ENCODE assay signal across 8 cellular contexts in genomic region chr3:105365536-105366301, GRCh38. TPM values are rescaled to one million over a fixed set of nuclear protein-coding genes. Genes with fewer than 3 reads are reported as not detected.
A peak's percentile ranks its signal among the peaks of the same experiment; 100 is the strongest.
DNase-seq lines count a peak whose midpoint lies in the region; ATAC-seq and TF ChIP-seq lines count a peak whose summit lies in the region.

No MANE protein-coding gene starts in this region.

- peak overlapping the region; percentile 91 for H3K4me3 Mint-ChIP-seq in stimulated activated naive CD8-positive, alpha-beta T cell treated with anti-CD3 and anti-CD28 coated beads, Interleukin-15, Interleukin-2, amounts not matched to agents 100 ng/mL and 50 ng/mL, for 24 hours

- H3K4me1 ChIP-seq in endocrine pancreas (ENCODE audit: control insufficient read depth, insufficient read depth, low read length): peaks cover 6% of the 10 kb centered on the region
- H3K4me1 ChIP-seq in mucosa of rectum (ENCODE audit: control insufficient read depth in 2 of 2, insufficient read depth in 2 of 2, low read length in 2 of 2): peaks cover 22 to 25% of the 10 kb centered on the region in 2 donors
- H3K4me1 ChIP-seq in vagina: peaks cover 39% of the 10 kb centered on the region

- no peak for TF ChIP-seq CTCF in vagina (IDR thresholded peaks at IDR 0.05)

- peaks cover 51% of the 10 kb centered on the region for H3K4me1 Mint-ChIP-seq in stimulated activated naive CD8-positive, alpha-beta T cell treated with anti-CD3 and anti-CD28 coated beads, Interleukin-15, Interleukin-2, amounts not matched to agents 100 ng/mL and 50 ng/mL, for 24 hours (ENCODE audit: low read depth)

- no peak overlapping the region for H3K27ac ChIP-seq in mucosa of rectum (ENCODE audit: low read depth in 2 of 2, low read length in 2 of 2)
- H3K27ac ChIP-seq in vagina: peak overlapping the region; percentile 35

- no peaks in the 10 kb centered on the region for H3K36me3 Mint-ChIP-seq in stimulated activated naive CD8-positive, alpha-beta T cell treated with anti-CD3 and anti-CD28 coated beads, Interleukin-15, Interleukin-2, amounts not matched to agents 100 ng/mL and 50 ng/mL, for 24 hours (ENCODE audit: low read depth)

- no peak for ATAC-seq in stimulated activated naive CD8-positive, alpha-beta T cell treated with anti-CD3 and anti-CD28 coated beads, Interleukin-15, Interleukin-2, amounts not matched to agents 100 U/mL and 50 U/mL, for 24 hours
- no peak for ATAC-seq in GM18517 (IDR thresholded peaks at IDR 0.05; ENCODE audit: unreplicated experiment)

- DNase-seq in stimulated activated naive CD8-positive, alpha-beta T cell treated with anti-CD3 and anti-CD28 coated beads, Interleukin-15, Interleukin-2, amounts not matched to agents 100 U/mL and 50 U/mL, for 24 hours: no peak
- DNase-seq in SHP77 treated with DMSO at 0.1 percent for 48 hours (lab: John Stamatoyannopoulos, UW) (peak; percentile 38), vagina (ENCODE audit: extremely low spot score in 2 of 2) (no peak), COLO668 (lab: John Stamatoyannopoulos, UW; ENCODE audit: unreplicated experiment) (no peak)

- TF ChIP-seq POLR2A in vagina (IDR thresholded peaks at IDR 0.05): no peak

- H3K9me3 ChIP-seq in endocrine pancreas (ENCODE audit: control insufficient read depth, low read length): no peaks in the 10 kb centered on the region
- no peaks in the 10 kb centered on the region for H3K9me3 ChIP-seq in mucosa of rectum (ENCODE audit: control insufficient read depth in 2 of 2, low read length in 2 of 2)
- H3K9me3 ChIP-seq in vagina: no peaks in the 10 kb centered on the region

- H3K4me3 ChIP-seq in endocrine pancreas (ENCODE audit: control insufficient read depth, insufficient read depth, low read length) (peak overlapping the region; percentile 97), mucosa of rectum (ENCODE audit: low read length in 2 of 2) (peak overlapping the region; percentile 91 to 95), vagina (peak overlapping the region; percentile 63 to 68)

- H3K27ac Mint-ChIP-seq in stimulated activated naive CD8-positive, alpha-beta T cell treated with anti-CD3 and anti-CD28 coated beads, Interleukin-15, Interleukin-2, amounts not matched to agents 100 ng/mL and 50 ng/mL, for 24 hours: peak overlapping the region; percentile 75

- no peaks in the 10 kb centered on the region for H3K9me3 Mint-ChIP-seq in stimulated activated naive CD8-positive, alpha-beta T cell treated with anti-CD3 and anti-CD28 coated beads, Interleukin-15, Interleukin-2, amounts not matched to agents 100 ng/mL and 50 ng/mL, for 24 hours

- intact Hi-C loops in vagina (cut with DNase I): no loop called here

- H3K27me3 ChIP-seq in endocrine pancreas (ENCODE audit: control insufficient read depth, insufficient read depth, low read length): no peaks in the 10 kb centered on the region
- peaks cover 3 to 4% of the 10 kb centered on the region in 2 donors for H3K27me3 ChIP-seq in mucosa of rectum (ENCODE audit: control insufficient read depth in 2 of 2, insufficient read depth in 2 of 2, low read length in 2 of 2)
- no peaks in the 10 kb centered on the region for H3K27me3 ChIP-seq in vagina

- H3K36me3 ChIP-seq in endocrine pancreas (ENCODE audit: control insufficient read depth, insufficient read depth, low read length) (no peaks in the 10 kb centered on the region), mucosa of rectum (ENCODE audit: control insufficient read depth in 2 of 2, insufficient read depth in 2 of 2, low read length in 2 of 2) (no peaks in the 10 kb centered on the region), vagina (no peaks in the 10 kb centered on the region)

- H3K9ac ChIP-seq in endocrine pancreas (ENCODE audit: control insufficient read depth, insufficient read depth, low read length): peak overlapping the region; percentile 94
- peak overlapping the region in 1 of 2 donors; percentile 82 for H3K9ac ChIP-seq in mucosa of rectum (ENCODE audit: low read depth in 1 of 2, low read length in 2 of 2)

- H3K27me3 Mint-ChIP-seq in stimulated activated naive CD8-positive, alpha-beta T cell treated with anti-CD3 and anti-CD28 coated beads, Interleukin-15, Interleukin-2, amounts not matched to agents 100 ng/mL and 50 ng/mL, for 24 hours: peaks cover 34% of the 10 kb centered on the region

RNA-seq across cellular contexts. Expression of gene ALCAM, which starts 1.0 kb away (rescaled TPM):
- 15.2 TPM for total RNA-seq in vagina
